Comparison of ENCODE assay signal across 24 cellular contexts in the genomic region with DNA sequence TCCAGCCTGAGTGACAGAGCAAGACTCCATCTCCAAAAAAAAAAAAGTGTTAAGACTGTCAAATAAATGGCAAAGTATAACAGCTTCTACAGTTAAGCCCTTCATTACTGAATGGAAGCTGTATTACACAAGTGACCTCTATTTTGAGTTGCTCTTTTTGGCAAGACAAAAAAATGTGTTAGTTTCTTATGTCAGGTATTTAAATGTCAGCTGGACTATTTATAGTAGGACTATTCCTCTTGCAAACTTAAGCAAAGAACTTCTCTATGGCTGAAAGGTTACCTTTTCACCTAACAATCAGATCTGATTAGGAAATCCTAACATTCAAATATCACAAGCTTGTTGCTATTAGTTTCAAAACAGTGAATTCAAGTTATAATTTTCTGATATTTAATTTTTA. TPM values are rescaled to one million over a fixed set of nuclear protein-coding genes. Genes with fewer than 3 reads are reported as not detected.
DNase-seq lines count a peak whose midpoint lies in the region; ATAC-seq and TF ChIP-seq lines count a peak whose summit lies in the region.
"Had no signal": no experiment of that assay in that cellular context is flagged by ENCODE, and none has a peak within 500 bp of the region (broad histone marks: within the 10 kb centered on the region; RNA-seq: fewer than 3 reads in every experiment).

No MANE protein-coding gene starts in this region.

- H3K9me3 Mint-ChIP-seq in stimulated activated naive CD8-positive, alpha-beta T cell treated with anti-CD3 and anti-CD28 coated beads, Interleukin-15, Interleukin-2, amounts not matched to agents 100 ng/mL and 50 ng/mL, for 24 hours = no peaks in the 10 kb centered on the region
- H3K9me3 Mint-ChIP-seq: activated CD4-positive, alpha-beta memory T cell treated with anti-CD3 and anti-CD28 coated beads for 36 hours; activated naive CD8-positive, alpha-beta T cell treated with anti-CD3 and anti-CD28 coated beads, Interleukin-2, amount 10 ng/mL, durations not matched to agents 7 days and 5 days; activated T-helper 2 cell treated with anti-CD3 and anti-CD28 coated beads, Interferon-gamma antibody, Interleukin-2, Interleukin-4, amounts not matched to agents 10 μg/mL and 5 μg/mL and 100 μg/mL, durations not matched to agents 14 hours and 24 hours and 36 hours; CD4-positive, alpha-beta T cell; GM23338 had no signal

- peaks cover 72% of the 10 kb centered on the region for H3K4me1 Mint-ChIP-seq in stimulated activated naive CD8-positive, alpha-beta T cell treated with anti-CD3 and anti-CD28 coated beads, Interleukin-15, Interleukin-2, amounts not matched to agents 100 ng/mL and 50 ng/mL, for 24 hours (ENCODE audit: low read depth)

- H3K27ac ChIP-seq in right atrium auricular region (peak overlapping the region; percentile 38 to 56), gastrocnemius medialis (peak overlapping the region; percentile 47 to 99 (median 84)), hepatocyte (no peak overlapping the region)
- H3K27ac ChIP-seq: A549, prostate gland, suprapubic skin had no signal

- intact Hi-C loops in gastrocnemius medialis (cut with DNase I; ENCODE audit: low total_unique reads) = no loop called here

- H4K20me1 ChIP-seq in hepatocyte (ENCODE audit: insufficient read depth, poor library complexity, severe bottlenecking) = peaks cover 83% of the 10 kb centered on the region

- H3K9me3 ChIP-seq in right atrium auricular region = no peaks in the 10 kb centered on the region
- H3K9me3 ChIP-seq in gastrocnemius medialis = no peaks in the 10 kb centered on the region
- no peaks in the 10 kb centered on the region for H3K9me3 ChIP-seq in hepatocyte (ENCODE audit: low read depth)
- H3K9me3 ChIP-seq: A549, prostate gland, suprapubic skin had no signal

- H3K27me3 Mint-ChIP-seq in stimulated activated naive CD8-positive, alpha-beta T cell treated with anti-CD3 and anti-CD28 coated beads, Interleukin-15, Interleukin-2, amounts not matched to agents 100 ng/mL and 50 ng/mL, for 24 hours = no peaks in the 10 kb centered on the region
- H3K27me3 Mint-ChIP-seq: activated CD4-positive, alpha-beta memory T cell treated with anti-CD3 and anti-CD28 coated beads for 36 hours; activated naive CD8-positive, alpha-beta T cell treated with anti-CD3 and anti-CD28 coated beads, Interleukin-2, amount 10 ng/mL, durations not matched to agents 7 days and 5 days; CD4-positive, alpha-beta T cell had no signal

- H3K27me3 ChIP-seq in right atrium auricular region (no peaks in the 10 kb centered on the region), gastrocnemius medialis (no peaks in the 10 kb centered on the region), hepatocyte (no peaks in the 10 kb centered on the region)
- H3K27me3 ChIP-seq: suprapubic skin had no signal

- H3K4me1 ChIP-seq in right atrium auricular region = peaks cover 0 to 56% of the 10 kb centered on the region in 2 donors
- peaks cover 61 to 70% of the 10 kb centered on the region in 2 donors for H3K4me1 ChIP-seq in gastrocnemius medialis
- peaks cover 34% of the 10 kb centered on the region for H3K4me1 ChIP-seq in hepatocyte (ENCODE audit: insufficient read depth)

- peaks cover 11% of the 10 kb centered on the region for H3K36me3 ChIP-seq in right atrium auricular region
- H3K36me3 ChIP-seq in gastrocnemius medialis = peaks cover 0 to 8% of the 10 kb centered on the region in 2 donors
- no peaks in the 10 kb centered on the region for H3K36me3 ChIP-seq in hepatocyte (replicated peaks; ENCODE audit: insufficient read depth, low read depth)
- H3K36me3 ChIP-seq: prostate gland had no signal

- no peak for ATAC-seq in stimulated activated naive CD8-positive, alpha-beta T cell treated with anti-CD3 and anti-CD28 coated beads, Interleukin-15, Interleukin-2, amounts not matched to agents 100 U/mL and 50 U/mL, for 24 hours
- ATAC-seq in gastrocnemius medialis = peak; percentile 81 to 88
- ATAC-seq: A549; activated CD4-positive, CD25-positive, alpha-beta regulatory T cell treated with anti-CD3 and anti-CD28 coated beads, Interleukin-2, amount 50 U/mL, for 24 hours; GM23338 had no signal

- H3K79me2 ChIP-seq in hepatocyte = peaks cover 100% of the 10 kb centered on the region

- in situ Hi-C loops in gastrocnemius medialis (cut with MboI; ENCODE audit: low sequenced_read_pairs in 4 of 4) = no loop called here

- no peak for DNase-seq in stimulated activated naive CD8-positive, alpha-beta T cell treated with anti-CD3 and anti-CD28 coated beads, Interleukin-15, Interleukin-2, amounts not matched to agents 100 U/mL and 50 U/mL, for 24 hours
- DNase-seq in right atrium auricular region (ENCODE audit: low spot score) (no peak), gastrocnemius medialis (no peak), NCI-H748 treated with DMSO at 0.1 percent for 48 hours (lab: John Stamatoyannopoulos, UW) (no peak), SIG-M5 (lab: John Stamatoyannopoulos, UW) (no peak), hepatocyte (ENCODE audit: low spot score) (no peak)
- no peak for DNase-seq in activated naive CD4-positive, alpha-beta T cell treated with Interleukin-2 at 50 U/mL for 16 hours
- DNase-seq: activated CD4-positive, alpha-beta memory T cell treated with anti-CD3 and anti-CD28 coated beads for 36 hours; activated naive CD8-positive, alpha-beta T cell treated with anti-CD3 and anti-CD28 coated beads, Interleukin-2, amount 10 ng/mL, durations not matched to agents 7 days and 5 days; CD4-positive, alpha-beta T cell; Kasumi-1; kidney; mammary epithelial cell; NCI-H1436; NCI-H2081 treated with DMSO at 0.1 percent for 48 hours; NCI-H226 had no signal

- no peaks in the 10 kb centered on the region for H3K9me2 ChIP-seq in hepatocyte (replicated peaks; ENCODE audit: insufficient read depth)

- H3K4me2 ChIP-seq in hepatocyte = no peak overlapping the region
- H3K4me2 ChIP-seq: A549 had no signal

- peak overlapping the region; percentile 31 for H3K27ac Mint-ChIP-seq in stimulated activated naive CD8-positive, alpha-beta T cell treated with anti-CD3 and anti-CD28 coated beads, Interleukin-15, Interleukin-2, amounts not matched to agents 100 ng/mL and 50 ng/mL, for 24 hours
- H3K27ac Mint-ChIP-seq: activated CD4-positive, alpha-beta memory T cell treated with anti-CD3 and anti-CD28 coated beads for 36 hours; activated naive CD8-positive, alpha-beta T cell treated with anti-CD3 and anti-CD28 coated beads, Interleukin-2, amount 10 ng/mL, durations not matched to agents 7 days and 5 days; activated T-helper 2 cell treated with anti-CD3 and anti-CD28 coated beads, Interferon-gamma antibody, Interleukin-2, Interleukin-4, amounts not matched to agents 10 μg/mL and 5 μg/mL and 100 μg/mL, durations not matched to agents 14 hours and 24 hours and 36 hours; CD4-positive, alpha-beta T cell; GM23338 had no signal

- no peak overlapping the region for H2AFZ ChIP-seq in hepatocyte
- H2AFZ ChIP-seq: GM23338 had no signal

- no peak for TF ChIP-seq POLR2A in gastrocnemius medialis (IDR thresholded peaks at IDR 0.05)

- TF ChIP-seq CTCF in right atrium auricular region (IDR thresholded peaks at IDR 0.05) = no peak
- no peak for TF ChIP-seq CTCF in gastrocnemius medialis (IDR thresholded peaks at IDR 0.05 in 4 of 5, conservative IDR thresholded peaks at IDR 0.05 in 1 of 5)
- no peak for TF ChIP-seq CTCF in hepatocyte (IDR thresholded peaks at IDR 0.05; ENCODE audit: poor library complexity)

- no peak overlapping the region for H3K4me3 Mint-ChIP-seq in stimulated activated naive CD8-positive, alpha-beta T cell treated with anti-CD3 and anti-CD28 coated beads, Interleukin-15, Interleukin-2, amounts not matched to agents 100 ng/mL and 50 ng/mL, for 24 hours
- H3K4me3 Mint-ChIP-seq: activated CD4-positive, alpha-beta memory T cell treated with anti-CD3 and anti-CD28 coated beads for 36 hours; activated naive CD8-positive, alpha-beta T cell treated with anti-CD3 and anti-CD28 coated beads, Interleukin-2, amount 10 ng/mL, durations not matched to agents 7 days and 5 days; CD4-positive, alpha-beta T cell; GM23338 had no signal

- H3K4me3 ChIP-seq in right atrium auricular region (no peak overlapping the region), gastrocnemius medialis (peak overlapping the region in 1 of 4 donors; percentile 5), hepatocyte (no peak overlapping the region)
- H3K4me3 ChIP-seq: A549, GM23338, prostate gland, skin epidermis, suprapubic skin had no signal

- peaks cover 53% of the 10 kb centered on the region for H3K36me3 Mint-ChIP-seq in stimulated activated naive CD8-positive, alpha-beta T cell treated with anti-CD3 and anti-CD28 coated beads, Interleukin-15, Interleukin-2, amounts not matched to agents 100 ng/mL and 50 ng/mL, for 24 hours (ENCODE audit: low read depth)

RNA-seq across cellular contexts. Expression of gene UBE2V1, which starts 12.4 kb away (rescaled TPM):
- total RNA-seq in right atrium auricular region (10 to 100 TPM; 61.2 to 70.2 TPM), gastrocnemius medialis (10 to 100 TPM; 37.6 to 58.5 (median 46.9) TPM), hepatocyte (57.7 and 64.0 TPM in 2 replicates)
- polyA plus RNA-seq in hepatocyte = 112 and 114 TPM in 2 replicates

RNA-seq across cellular contexts. Expression of gene PEDS1, which starts 53.0 kb away (rescaled TPM):
- total RNA-seq in right atrium auricular region = 10 to 100 TPM; 26.1 to 30.7 TPM
- 10 to 100 TPM; 33.2 to 77.9 (median 38.2) TPM for total RNA-seq in gastrocnemius medialis
- total RNA-seq in hepatocyte = 24.5 and 29.5 TPM in 2 replicates
- 39.1 and 46.2 TPM in 2 replicates for polyA plus RNA-seq in hepatocyte
